In the genomic region with DNA sequence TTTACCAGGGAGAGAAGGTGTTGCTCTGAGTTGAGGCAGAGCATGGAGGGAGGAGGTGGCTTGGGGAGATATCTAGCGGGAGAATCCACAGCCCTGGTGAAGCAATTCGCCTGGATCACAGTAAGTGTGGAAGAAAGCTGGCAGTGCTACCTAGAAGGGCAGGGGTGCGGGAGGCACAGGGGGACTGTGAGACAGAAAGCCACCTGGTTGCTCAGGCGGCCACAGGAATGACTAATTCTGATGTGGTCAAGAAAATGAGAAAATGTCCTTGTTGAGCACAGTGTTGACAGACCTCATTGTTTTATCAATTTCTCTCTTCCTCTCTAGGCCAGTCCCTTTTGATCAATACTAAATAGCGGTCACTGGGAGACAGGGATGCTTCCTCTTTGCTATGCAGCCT, we compare ENCODE assay signal across 25 cellular contexts.
"Had no signal": no experiment of that assay in that cellular context is flagged by ENCODE, and none has a peak within 500 bp of the region (broad histone marks: within the 10 kb centered on the region; RNA-seq: fewer than 3 reads in every experiment).

No MANE protein-coding gene starts in this region.

- DNase-seq: activated CD4-positive, alpha-beta T cell treated with anti-CD3 and anti-CD28 coated beads for 4 hours; activated CD8-positive, alpha-beta memory T cell treated with anti-CD3 and anti-CD28 coated beads, Interleukin-2, amount 50 U/mL, for 4 hours; activated CD8-positive, alpha-beta T cell treated with anti-CD3 and anti-CD28 coated beads for 36 hours; activated gamma-delta T cell treated with Interleukin-2 at 50 U/mL for 16 hours; activated naive CD4-positive, alpha-beta T cell treated with anti-CD3 and anti-CD28 coated beads, Interleukin-2, amount 10 ng/mL, durations not matched to agents 7 days and 5 days; activated naive CD8-positive, alpha-beta T cell treated with anti-CD3 and anti-CD28 coated beads for 36 hours; activated T-cell treated with anti-CD3 and anti-CD28 coated beads, Interleukin-2, amount 50 U/mL, for 72 hours; KG1; MV-4-11; NCI-H1092 treated with DMSO at 0.1 percent for 48 hours; NCI-H187; NCI-H2081; NCI-H2171 treated with DMSO at 0.1 percent for 48 hours; NCI-H226; NCI-H526; NCI-H774; NK-92 treated with Interleukin-12 subunit alpha and Interleukin-12 subunit beta, amount 100 ng/mL, for 24 hours; OCI-M1; RPMI8226; SJCRH30; SK-N-SH; SW 1271 had no signal

- H3K27me3 ChIP-seq: SJCRH30 had no signal

- H3K9me3 ChIP-seq: SJCRH30 had no signal

- ATAC-seq: activated CD4-positive, CD25-positive, alpha-beta regulatory T cell treated with anti-CD3 and anti-CD28 coated beads, Interleukin-2, amount 50 U/mL, for 24 hours; activated CD8-positive, alpha-beta T cell treated with anti-CD3 and anti-CD28 coated beads for 36 hours; activated T-cell treated with anti-CD3 and anti-CD28 coated beads, Interleukin-2, amount 50 U/mL, for 72 hours; Panc1; Right ventricle myocardium inferior had no signal

- H3K4me2 ChIP-seq: SK-N-SH had no signal

- H3K4me3 ChIP-seq: SJCRH30 had no signal

- H3K9ac ChIP-seq: SK-N-SH had no signal

- H3K4me1 ChIP-seq: SJCRH30 had no signal

- H3K36me3 ChIP-seq: SJCRH30 had no signal

- H3K27ac ChIP-seq: SJCRH30 had no signal
